In the genomic region with DNA sequence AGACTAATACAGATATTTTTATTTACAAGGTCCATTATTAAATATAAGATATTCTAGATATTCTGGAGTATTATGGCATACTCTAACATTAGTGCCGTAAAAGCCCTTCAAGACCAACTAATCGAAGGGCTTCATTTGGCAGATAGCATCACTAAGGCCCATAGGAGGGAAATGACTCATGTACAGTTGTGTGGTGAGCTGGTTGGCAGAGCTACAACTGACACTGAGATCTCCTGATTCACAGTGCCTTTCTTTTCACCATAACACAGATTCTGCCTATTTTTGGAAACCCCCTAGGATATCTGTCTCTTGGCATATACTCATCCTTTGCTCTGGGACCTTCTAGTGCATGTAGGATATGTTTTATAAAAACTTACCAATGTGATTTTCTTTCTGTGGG, we compare ENCODE assay signal across 14 cellular contexts.
DNase-seq lines count a peak whose midpoint lies in the region; ATAC-seq and TF ChIP-seq lines count a peak whose summit lies in the region.
"Had no signal": no experiment of that assay in that cellular context is flagged by ENCODE, and none has a peak within 500 bp of the region (broad histone marks: within the 10 kb centered on the region; RNA-seq: fewer than 3 reads in every experiment).

No MANE protein-coding gene starts in this region.

- in situ Hi-C loops in astrocyte of the spinal cord (cut with HindIII; ENCODE audit: low sequenced_read_pairs), result no loop called here

- H3K9me3 ChIP-seq in naive thymus-derived CD4-positive, alpha-beta T cell (ENCODE audit: control insufficient read depth in 2 of 3, low read length in 3 of 3), result no peaks in the 10 kb centered on the region
- H3K9me3 ChIP-seq: left lung, ovary had no signal

- peak; percentile 18 for ATAC-seq in naive thymus-derived CD4-positive, alpha-beta T cell
- no peak for ATAC-seq in GM18498 (IDR thresholded peaks at IDR 0.05; ENCODE audit: unreplicated experiment)
- ATAC-seq: left lung had no signal

- no peak overlapping the region for H3K27ac Mint-ChIP-seq in naive thymus-derived CD4-positive, alpha-beta T cell
- H3K27ac Mint-ChIP-seq: CD14-positive monocyte had no signal

- CTCF ChIA-PET in naive thymus-derived CD4-positive, alpha-beta T cell (lab: Charles Lee), result no interaction called here

- H3K4me1 Mint-ChIP-seq in naive thymus-derived CD4-positive, alpha-beta T cell, result peaks cover 0 to 8% (median 5%) of the 10 kb centered on the region in 7 donors

- no peak overlapping the region for H3K4me3 ChIP-seq in astrocyte of the spinal cord (ENCODE audit: low read depth, low read length)
- H3K4me3 ChIP-seq in naive thymus-derived CD4-positive, alpha-beta T cell (ENCODE audit: low read length), result no peak overlapping the region
- H3K4me3 ChIP-seq: left lung, ovary, tibial artery had no signal

- H3K9me3 Mint-ChIP-seq in naive thymus-derived CD4-positive, alpha-beta T cell, result peaks cover 0 to 14% (median 7%) of the 10 kb centered on the region in 11 donors

- intact Hi-C loops in naive thymus-derived CD4-positive, alpha-beta T cell (cut with micrococcal nuclease), result no loop called here

- no peaks in the 10 kb centered on the region for H3K27me3 ChIP-seq in naive thymus-derived CD4-positive, alpha-beta T cell (ENCODE audit: control insufficient read depth in 2 of 2, insufficient read depth in 2 of 2, low read length in 2 of 2)
- H3K27me3 ChIP-seq: left lung, ovary, tibial artery had no signal

- no peaks in the 10 kb centered on the region for H3K36me3 ChIP-seq in naive thymus-derived CD4-positive, alpha-beta T cell (ENCODE audit: control insufficient read depth in 2 of 3, insufficient read depth in 3 of 3, low read length in 3 of 3)
- H3K36me3 ChIP-seq: left lung, ovary, tibial artery had no signal

- no peaks in the 10 kb centered on the region for H3K4me1 ChIP-seq in naive thymus-derived CD4-positive, alpha-beta T cell (ENCODE audit: control insufficient read depth in 2 of 2, insufficient read depth in 2 of 2, low read length in 2 of 2)
- H3K4me1 ChIP-seq: left lung, tibial artery had no signal

- H3K36me3 Mint-ChIP-seq in naive thymus-derived CD4-positive, alpha-beta T cell, result peaks cover 0 to 10% (median 3%) of the 10 kb centered on the region in 5 donors
- H3K36me3 Mint-ChIP-seq: CD14-positive monocyte had no signal

- H3K27me3 Mint-ChIP-seq in naive thymus-derived CD4-positive, alpha-beta T cell, result no peaks in the 10 kb centered on the region

- peak; percentile 15 for DNase-seq in COLO829 (ENCODE audit: low spot score)
- peak; percentile 55 for DNase-seq in LHCN-M2 (ENCODE audit: low read depth)
- DNase-seq in astrocyte of the spinal cord (ENCODE audit: low read depth, low spot score), result peak; percentile 61
- no peak for DNase-seq in naive thymus-derived CD4-positive, alpha-beta T cell
- DNase-seq in NCI-H1105 treated with DMSO at 0.1 percent for 48 hours (lab: John Stamatoyannopoulos, UW), result no peak
- no peak for DNase-seq in NOMO-1 (lab: John Stamatoyannopoulos, UW; ENCODE audit: unreplicated experiment in 2 of 2)
- DNase-seq: activated gamma-delta T cell treated with Interleukin-2 at 50 U/mL for 16 hours; caudate nucleus; left lung; ovary; stimulated activated CD4-positive, alpha-beta T cell treated with anti-CD3 and anti-CD28 coated beads, Interleukin-4, amount 100 ng/mL, for 4 hours; tibial artery had no signal

- H3K4me3 Mint-ChIP-seq in naive thymus-derived CD4-positive, alpha-beta T cell, result no peak overlapping the region
- H3K4me3 Mint-ChIP-seq: CD14-positive monocyte had no signal

- TF ChIP-seq CTCF in astrocyte of the spinal cord (IDR thresholded peaks at IDR 0.05; ENCODE audit: low read depth, low read length), result no peak

- H3K27ac ChIP-seq in naive thymus-derived CD4-positive, alpha-beta T cell (ENCODE audit: low read depth, low read length), result no peak overlapping the region
- H3K27ac ChIP-seq: left lung, ovary, tibial artery had no signal

- POLR2A ChIA-PET in naive thymus-derived CD4-positive, alpha-beta T cell (lab: Charles Lee), result no interaction called here

Comparison
In these comparisons a context has a peak if more than half of its experiments do, and no peak if none do; other contexts are left out.
1. DNase-seq: peak in COLO829 (single experiment), LHCN-M2 (single experiment) and astrocyte of the spinal cord (single experiment); none in naive thymus-derived CD4-positive, alpha-beta T cell (0 of 9), NCI-H1105 treated with DMSO at 0.1 percent for 48 hours (single experiment) and NOMO-1 (0 of 2).